8 cellular contexts compared by ENCODE assay signal in the genomic region with DNA sequence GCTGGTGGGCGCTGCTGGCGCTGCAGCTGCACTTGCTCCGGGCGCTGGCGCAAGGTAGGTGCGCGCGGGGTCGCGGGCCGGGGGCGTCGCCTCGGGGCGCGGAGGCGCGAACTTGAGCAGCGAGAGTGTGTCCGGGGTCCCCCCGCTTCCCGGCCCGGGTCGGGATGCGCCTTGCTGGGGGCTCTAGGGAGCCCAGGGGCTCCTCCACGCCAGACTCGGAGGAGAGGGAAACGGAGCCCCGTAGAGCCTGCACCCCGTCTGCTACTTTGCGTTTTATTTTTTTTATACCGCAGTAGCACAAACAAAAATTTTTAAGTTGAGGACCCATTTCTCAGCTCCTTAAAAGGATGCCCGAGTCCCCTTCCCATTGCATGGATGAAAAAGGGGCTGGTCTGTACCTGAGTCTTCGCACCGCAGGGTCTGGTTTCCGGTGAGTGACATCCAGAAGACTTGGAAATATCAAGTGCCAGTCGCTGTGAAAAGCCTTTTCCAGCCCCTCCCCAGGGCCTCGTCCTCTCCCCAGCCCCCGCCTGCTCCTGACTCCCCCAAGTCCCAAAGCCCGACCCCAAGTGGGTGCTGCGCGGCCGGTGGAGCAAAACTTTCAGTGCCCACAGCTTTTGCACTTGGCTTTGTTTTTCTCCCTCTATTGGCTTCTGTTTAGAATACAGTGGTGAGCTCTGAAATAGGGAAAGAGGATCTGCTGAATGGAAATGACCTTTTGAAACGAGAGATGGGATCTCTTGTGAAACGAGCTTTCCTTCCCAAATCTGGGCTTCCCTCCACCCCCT. TPM values are rescaled to one million over a fixed set of nuclear protein-coding genes. Genes with fewer than 3 reads are reported as not detected.
DNase-seq lines count a peak whose midpoint lies in the region; ATAC-seq, FAIRE-seq and TF ChIP-seq lines count a peak whose summit lies in the region.

No MANE protein-coding gene starts in this region.

- TF ChIP-seq CTCF in AG10803 (conservative IDR thresholded peaks at IDR 0.05; ENCODE audit: low read length): peak; percentile 12; the same call in 1 of the 2 replicates
- TF ChIP-seq CTCF in endodermal cell (conservative IDR thresholded peaks at IDR 0.05): peak; percentile 63
- TF ChIP-seq CTCF in type B pancreatic cell (conservative IDR thresholded peaks at IDR 0.05): peak; percentile 63

- H3K9me3 Mint-ChIP-seq in endodermal cell: no peaks in the 10 kb centered on the region
- H3K9me3 Mint-ChIP-seq in type B pancreatic cell: no peaks in the 10 kb centered on the region

- H3K4me1 ChIP-seq in endodermal cell (ENCODE audit: control insufficient read depth, insufficient read depth, low read length) (no peaks in the 10 kb centered on the region), mucosa of rectum (ENCODE audit: control insufficient read depth in 2 of 2, insufficient read depth in 2 of 2, low read length in 2 of 2) (peaks cover 3 to 5% of the 10 kb centered on the region in 2 donors)

- ATAC-seq in T-helper 17 cell: no peak

- H3K27me3 Mint-ChIP-seq in T-helper 17 cell: peaks cover 46% of the 10 kb centered on the region
- peaks cover 45% of the 10 kb centered on the region for H3K27me3 Mint-ChIP-seq in endodermal cell (ENCODE audit: insufficient read depth)
- H3K27me3 Mint-ChIP-seq in type B pancreatic cell: peaks cover 28% of the 10 kb centered on the region

- H3K27ac ChIP-seq in endodermal cell (ENCODE audit: low read depth, low read length): no peak overlapping the region
- peak overlapping the region in 1 of 2 donors; percentile 7 for H3K27ac ChIP-seq in mucosa of rectum (ENCODE audit: low read depth in 2 of 2, low read length in 2 of 2)

- peaks cover 36% of the 10 kb centered on the region for H3K27me3 ChIP-seq in endodermal cell (ENCODE audit: control insufficient read depth, insufficient read depth, low read length, poor library complexity, severe bottlenecking)
- H3K27me3 ChIP-seq in mucosa of rectum (ENCODE audit: control insufficient read depth in 2 of 2, insufficient read depth in 2 of 2, low read length in 2 of 2): peaks cover 5 to 9% of the 10 kb centered on the region in 2 donors

- peaks cover 6% of the 10 kb centered on the region for H3K4me1 Mint-ChIP-seq in T-helper 17 cell
- peaks cover 19% of the 10 kb centered on the region for H3K4me1 Mint-ChIP-seq in endodermal cell
- peaks cover 21% of the 10 kb centered on the region for H3K4me1 Mint-ChIP-seq in type B pancreatic cell (ENCODE audit: unreplicated experiment)

- no peaks in the 10 kb centered on the region for H3K36me3 Mint-ChIP-seq in T-helper 17 cell (ENCODE audit: low read depth)
- no peaks in the 10 kb centered on the region for H3K36me3 Mint-ChIP-seq in endodermal cell (ENCODE audit: low read depth)
- H3K36me3 Mint-ChIP-seq in type B pancreatic cell: no peaks in the 10 kb centered on the region

- DNase-seq in AG10803 (ENCODE audit: low read depth): no peak
- peak; percentile 65 for DNase-seq in HTR-8/SVneo (ENCODE audit: insufficient read length, low spot score)
- no peak for DNase-seq in T-helper 17 cell
- peak; percentile 74 for DNase-seq in endodermal cell
- no peak for DNase-seq in type B pancreatic cell (ENCODE audit: extremely low spot score, unreplicated experiment)
- no peak for DNase-seq in GOT3 (lab: John Stamatoyannopoulos, UW)
- DNase-seq in NAMALWA (ENCODE audit: low spot score): no peak

- H3K9ac ChIP-seq in endodermal cell (ENCODE audit: extremely low read depth, low read length, poor library complexity, severe bottlenecking) (peak overlapping the region; percentile 12), mucosa of rectum (ENCODE audit: low read depth in 1 of 2, low read length in 2 of 2) (peak overlapping the region; percentile 43 to 56)

- no peak overlapping the region for H3K4me3 ChIP-seq in AG10803 (ENCODE audit: low read length)
- peak overlapping the region; percentile 90 for H3K4me3 ChIP-seq in endodermal cell (ENCODE audit: low read length)
- peak overlapping the region; percentile 61 to 74 for H3K4me3 ChIP-seq in mucosa of rectum (ENCODE audit: low read length in 2 of 2)

- peak; percentile 80 for FAIRE-seq in HTR-8/SVneo (lab: Jason Lieb, UNC)

- WGBS in endodermal cell (ENCODE audit: insufficient coverage in 1 of 2, insufficient read length in 1 of 2), 2 experiments: 0 to 1% methylated on average over 2 to 45 of the region's 45 CpGs

- H3K4me3 Mint-ChIP-seq in T-helper 17 cell (peak overlapping the region; percentile 91), endodermal cell (peak overlapping the region; percentile 79), type B pancreatic cell (peak overlapping the region; percentile 92)

- H3K27ac Mint-ChIP-seq in T-helper 17 cell (peak overlapping the region; percentile 77), endodermal cell (peak overlapping the region; percentile 64), type B pancreatic cell (peak overlapping the region; percentile 86)

- no peaks in the 10 kb centered on the region for H3K9me3 ChIP-seq in T-helper 17 cell (ENCODE audit: control insufficient read depth, low read length, poor library complexity, severe bottlenecking)
- no peaks in the 10 kb centered on the region for H3K9me3 ChIP-seq in endodermal cell (ENCODE audit: control insufficient read depth, low read length)
- no peaks in the 10 kb centered on the region for H3K9me3 ChIP-seq in mucosa of rectum (ENCODE audit: control insufficient read depth in 2 of 2, low read length in 2 of 2)

- H3K36me3 ChIP-seq in endodermal cell (ENCODE audit: control insufficient read depth, insufficient read depth, low read length): no peaks in the 10 kb centered on the region
- H3K36me3 ChIP-seq in mucosa of rectum (ENCODE audit: control insufficient read depth in 2 of 2, insufficient read depth in 2 of 2, low read length in 2 of 2): no peaks in the 10 kb centered on the region

RNA-seq across cellular contexts. Expression of a gene that starts 1.0 kb away (rescaled TPM):
- total RNA-seq in T-helper 17 cell: under 1 TPM; 0.12 to 0.13 TPM
- total RNA-seq in endodermal cell: 10 to 100 TPM; 22.7 to 23.1 TPM
- 8.3 TPM for polyA plus RNA-seq in endodermal cell (2013, experiment 1 of 2)
- 6.5 TPM for polyA plus RNA-seq in endodermal cell (2013, experiment 2 of 2)
- total RNA-seq in type B pancreatic cell (ENCODE audit: low replicate concordance): 17.8 and 26.1 TPM in 2 replicates

Comparison
In these comparisons a context has a peak if more than half of its experiments do, and no peak if none do; other contexts are left out.
1. DNase-seq: peak in HTR-8/SVneo (single experiment) and endodermal cell (single experiment); none in AG10803 (single experiment), T-helper 17 cell (0 of 3), type B pancreatic cell (single experiment), GOT3 (single experiment) and NAMALWA (single experiment).
2. CTCF ChIP-seq: peak in every context shown above with its lines; median percentile 63 in endodermal cell; 63 in type B pancreatic cell; 12 in AG10803.
3. RNA of a gene that starts 1.0 kb away (total RNA-seq): 17.8 to 26.1 TPM in type B pancreatic cell and 22.7 to 23.1 TPM in endodermal cell; 0.12 to 0.13 TPM in T-helper 17 cell; every median in the first group is over 10 times any median in the second.
4. Peak in every context shown above with its lines, with median percentiles within 50 percentile points of each other: H3K27ac Mint-ChIP-seq and H3K4me3 Mint-ChIP-seq.